ENCODE assay signal across 8 cellular contexts in the genomic region with DNA sequence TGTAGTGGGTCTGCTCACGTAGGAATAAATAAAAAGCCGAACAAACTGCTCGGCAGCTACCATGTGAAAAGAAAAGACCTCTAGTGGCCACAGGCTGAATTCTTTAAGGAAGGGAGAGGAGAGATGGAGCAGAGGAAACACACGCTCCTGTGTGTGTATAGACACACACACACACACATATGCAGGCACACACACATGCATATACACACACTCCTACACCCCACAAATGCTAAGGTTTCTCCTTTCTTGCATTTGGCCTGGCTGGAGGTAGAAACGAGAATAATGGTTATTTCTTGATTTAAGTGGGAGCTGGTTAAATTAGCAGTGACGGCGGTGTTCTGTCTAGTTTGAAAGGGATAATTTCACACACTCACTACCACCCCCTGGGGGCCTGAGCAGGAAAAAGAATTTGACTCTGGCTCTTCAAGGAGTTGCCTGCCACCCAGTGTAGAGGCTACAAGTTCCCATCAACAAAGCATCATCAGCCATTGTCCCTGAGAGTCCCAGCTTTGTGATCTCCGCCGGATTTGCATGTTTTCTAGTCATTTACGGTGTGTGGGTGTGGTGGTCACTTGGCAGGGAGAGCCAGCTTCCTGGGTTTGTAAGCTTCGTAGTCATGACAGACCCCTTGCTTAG.
DNase-seq lines count a peak whose midpoint lies in the region; ATAC-seq and TF ChIP-seq lines count a peak whose summit lies in the region.

Gene INSYN2B (minus strand): TSS at position 78 of the 636 bp plus-strand sequence. CDS start 96,597 bp downstream, outside the sequence.

- peak within 1 kb of the TSS; percentile 52 for H3K4me3 ChIP-seq in retinal pigment epithelial cell (ENCODE audit: low read length)

- ATAC-seq in HG02588 (IDR thresholded peaks at IDR 0.05; ENCODE audit: unreplicated experiment) (peak; percentile 48), GM21737 (IDR thresholded peaks at IDR 0.05; ENCODE audit: unreplicated experiment) (no peak)

- peak; percentile 69 for TF ChIP-seq CTCF in retinal pigment epithelial cell (conservative IDR thresholded peaks at IDR 0.05; ENCODE audit: low read depth, low read length)

- DNase-seq in NCI-H2196 (lab: John Stamatoyannopoulos, UW; ENCODE audit: unreplicated experiment), result peak; percentile 22
- DNase-seq in NCI-H2196 treated with DMSO at 0.1 percent for 48 hours (lab: John Stamatoyannopoulos, UW; ENCODE audit: unreplicated experiment), result no peak
- peak; percentile 75 to 80 for DNase-seq in NCI-H524 (lab: John Stamatoyannopoulos, UW)
- peak; percentile 95 for DNase-seq in astrocyte of the hippocampus (ENCODE audit: low read depth, low spot score)
- DNase-seq in hypothalamus (lab: John Stamatoyannopoulos, UW), result peak in 50 of 51 donors; percentile 16 to 96 (median 66)
- DNase-seq in retinal pigment epithelial cell (ENCODE audit: low read depth), result peak; percentile 66
